Comparison of ENCODE assay signal across 8 cellular contexts in genomic region chr19:35030257-35031071, GRCh38. TPM values are rescaled to one million over a fixed set of nuclear protein-coding genes. Genes with fewer than 3 reads are reported as not detected.
A peak's percentile ranks its signal among the peaks of the same experiment; 100 is the strongest.
DNase-seq lines count a peak whose midpoint lies in the region; ATAC-seq and TF ChIP-seq lines count a peak whose summit lies in the region.

SCN1B (plus strand) TSS chr19:35030470; CDS start chr19:35030821, 351 bp downstream.

- H3K4me1 Mint-ChIP-seq in activated T-helper 17 cell treated with anti-CD3 and anti-CD28 coated beads, Interleukin-2, amount 50 U/mL, for 72 hours, result peaks cover 5% of the 10 kb centered on the region
- peaks cover 27% of the 10 kb centered on the region for H3K4me1 Mint-ChIP-seq in nephron progenitor cell
- H3K4me1 Mint-ChIP-seq in stimulated activated naive CD8-positive, alpha-beta T cell treated with anti-CD3 and anti-CD28 coated beads, Interleukin-15, amount 100 ng/mL, for 72 hours, result peaks cover 31% of the 10 kb centered on the region

- no peaks in the 10 kb centered on the region for H3K27me3 ChIP-seq in NT2/D1 (ENCODE audit: insufficient read depth, insufficient read length)

- TF ChIP-seq CTCF in fibroblast of mammary gland (conservative IDR thresholded peaks at IDR 0.05; ENCODE audit: control insufficient read depth, insufficient read depth, low read depth, low read length), result no peak
- no peak for TF ChIP-seq CTCF in nephron progenitor cell (IDR thresholded peaks at IDR 0.05)

- no peaks in the 10 kb centered on the region for H3K9me3 Mint-ChIP-seq in activated T-helper 17 cell treated with anti-CD3 and anti-CD28 coated beads, Interleukin-2, amount 50 U/mL, for 72 hours
- H3K9me3 Mint-ChIP-seq in nephron progenitor cell, result no peaks in the 10 kb centered on the region
- H3K9me3 Mint-ChIP-seq in stimulated activated naive CD8-positive, alpha-beta T cell treated with anti-CD3 and anti-CD28 coated beads, Interleukin-15, amount 100 ng/mL, for 72 hours, result no peaks in the 10 kb centered on the region

- peak within 1 kb of the TSS; percentile 63 for H3K9ac ChIP-seq in NT2/D1 (ENCODE audit: insufficient read length, low read depth)

- no peaks in the 10 kb centered on the region for H3K9me3 ChIP-seq in NT2/D1 (ENCODE audit: insufficient read depth, low read length)

- peaks cover 10% of the 10 kb centered on the region for H3K27me3 Mint-ChIP-seq in activated T-helper 17 cell treated with anti-CD3 and anti-CD28 coated beads, Interleukin-2, amount 50 U/mL, for 72 hours
- H3K27me3 Mint-ChIP-seq in nephron progenitor cell (ENCODE audit: low read depth, poor library complexity), result peaks cover 36% of the 10 kb centered on the region
- H3K27me3 Mint-ChIP-seq in stimulated activated naive CD8-positive, alpha-beta T cell treated with anti-CD3 and anti-CD28 coated beads, Interleukin-15, amount 100 ng/mL, for 72 hours, result peaks cover 23% of the 10 kb centered on the region

- DNase-seq in DMS79 treated with DMSO at 0.1 percent for 48 hours (lab: John Stamatoyannopoulos, UW) (peak; percentile 4), DMS79 (lab: John Stamatoyannopoulos, UW) (no peak), NT2/D1 (ENCODE audit: low read depth, low spot score) (no peak), fibroblast of mammary gland (ENCODE audit: low read depth) (peak; percentile 52), nephron progenitor cell (peak; percentile 82), GM19240 (ENCODE audit: insufficient read length, low spot score) (no peak)
- DNase-seq in stimulated activated naive CD8-positive, alpha-beta T cell treated with anti-CD3 and anti-CD28 coated beads, Interleukin-15, amount 100 ng/mL, for 72 hours, result peak; percentile 70 to 74

- H3K27ac Mint-ChIP-seq in activated T-helper 17 cell treated with anti-CD3 and anti-CD28 coated beads, Interleukin-2, amount 50 U/mL, for 72 hours, result peak within 1 kb of the TSS; percentile 15
- H3K27ac Mint-ChIP-seq in nephron progenitor cell, result no peak within 1 kb of the TSS
- H3K27ac Mint-ChIP-seq in stimulated activated naive CD8-positive, alpha-beta T cell treated with anti-CD3 and anti-CD28 coated beads, Interleukin-15, amount 100 ng/mL, for 72 hours, result peak within 1 kb of the TSS; percentile 44 to 77

- peak within 1 kb of the TSS; percentile 50 for H3K4me3 ChIP-seq in NT2/D1 (ENCODE audit: insufficient read length, low read depth)
- peak within 1 kb of the TSS; percentile 35 for H3K4me3 ChIP-seq in fibroblast of mammary gland (ENCODE audit: control insufficient read depth, low read depth, low read length)

- H3K36me3 ChIP-seq in NT2/D1 (ENCODE audit: insufficient read depth, insufficient read length, low read length), result peaks cover 48% of the 10 kb centered on the region

- H3K4me3 Mint-ChIP-seq in activated T-helper 17 cell treated with anti-CD3 and anti-CD28 coated beads, Interleukin-2, amount 50 U/mL, for 72 hours, result peak within 1 kb of the TSS; percentile 58
- H3K4me3 Mint-ChIP-seq in nephron progenitor cell, result peak within 1 kb of the TSS; percentile 90
- H3K4me3 Mint-ChIP-seq in stimulated activated naive CD8-positive, alpha-beta T cell treated with anti-CD3 and anti-CD28 coated beads, Interleukin-15, amount 100 ng/mL, for 72 hours, result peak within 1 kb of the TSS; percentile 66 to 69

- peak; percentile 83 for ATAC-seq in activated T-helper 17 cell treated with anti-CD3 and anti-CD28 coated beads, Interleukin-2, amount 50 U/mL, for 72 hours (replicated peaks)
- ATAC-seq in stimulated activated naive CD8-positive, alpha-beta T cell treated with anti-CD3 and anti-CD28 coated beads, Interleukin-15, amount 100 ng/mL, for 72 hours, result peak; percentile 86

- peaks cover 15% of the 10 kb centered on the region for H3K4me1 ChIP-seq in NT2/D1 (ENCODE audit: insufficient read depth, insufficient read length)

- H3K36me3 Mint-ChIP-seq in activated T-helper 17 cell treated with anti-CD3 and anti-CD28 coated beads, Interleukin-2, amount 50 U/mL, for 72 hours (ENCODE audit: low read depth), result peaks cover 31% of the 10 kb centered on the region
- H3K36me3 Mint-ChIP-seq in nephron progenitor cell (ENCODE audit: low read depth), result peaks cover 30% of the 10 kb centered on the region

RNA-seq across cellular contexts. Expression of gene SCN1B, which starts in this region (rescaled TPM):
- 1 to 10 TPM in 1 of 2 donors, under 1 TPM in 1; 0.97 to 3.1 TPM for total RNA-seq in activated T-helper 17 cell treated with anti-CD3 and anti-CD28 coated beads, Interleukin-2, amount 50 U/mL, for 72 hours

Comparison
In these comparisons a context has a peak if more than half of its experiments do, and no peak if none do; other contexts are left out.
1. DNase-seq: peak in DMS79 treated with DMSO at 0.1 percent for 48 hours (single experiment), fibroblast of mammary gland (single experiment), nephron progenitor cell (single experiment) and stimulated activated naive CD8-positive, alpha-beta T cell treated with anti-CD3 and anti-CD28 coated beads, Interleukin-15, amount 100 ng/mL, for 72 hours (2 of 2); none in DMS79 (single experiment), NT2/D1 (single experiment) and GM19240 (single experiment).
2. Peak in every context shown above with its lines, with median percentiles within 50 percentile points of each other: H3K4me3 Mint-ChIP-seq.